1 cellular context compared by ENCODE assay signal in the genomic region with DNA sequence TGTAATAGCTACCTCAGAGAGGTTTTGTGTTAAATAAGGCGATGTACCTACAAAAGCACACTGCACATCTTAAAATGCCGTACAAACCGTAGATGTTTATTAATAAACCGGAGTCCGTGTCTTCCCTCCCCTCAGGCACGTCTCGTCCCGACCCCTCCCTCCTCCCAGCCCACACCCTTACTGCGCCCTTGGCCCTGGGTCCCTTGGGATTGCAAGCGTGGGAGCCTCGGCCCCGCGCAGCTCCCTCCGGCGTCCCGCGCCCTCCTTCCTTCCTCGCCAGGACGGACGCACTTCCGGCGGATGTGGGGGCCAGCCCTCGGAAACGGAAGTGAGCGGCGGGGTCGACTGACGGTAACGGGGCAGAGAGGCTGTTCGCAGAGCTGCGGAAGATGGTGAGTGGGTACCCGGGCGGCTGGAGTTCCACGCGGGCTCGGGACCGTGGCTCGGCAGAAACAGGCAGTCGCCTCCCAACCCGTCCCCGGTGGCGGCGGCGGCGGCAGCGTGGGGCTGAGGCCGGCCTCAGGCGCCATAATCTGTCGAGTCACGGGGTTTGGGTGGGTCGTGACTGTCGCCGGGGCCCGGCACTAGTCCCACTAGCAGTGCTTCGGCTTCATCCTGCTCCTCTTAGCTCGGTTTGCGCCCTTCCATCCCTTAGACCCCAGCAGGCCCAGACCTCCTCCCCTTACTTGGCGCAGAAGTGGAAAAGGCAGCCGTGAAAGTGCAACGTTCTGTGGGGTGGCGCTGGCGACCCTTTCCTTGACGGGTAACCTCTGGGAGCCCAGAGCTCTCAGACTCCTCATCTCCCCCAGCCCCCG.
TF ChIP-seq lines count a peak whose summit lies in the region.

Gene POMP, plus strand, starts transcription at position 335 of the 815 bp plus-strand sequence. Its CDS starts 55 bp downstream, at position 390.

TF ChIP-seq in K562, 482 proteins besides CTCF, POLR2A, EP300 and RAD21 (continued from another document and continues in another):
- TF ChIP-seq NKRF (IDR thresholded peaks at IDR 0.05; ENCODE audit: borderline replicate concordance) (peak; percentile 74; the same call in 1 of the 2 replicates), HDAC3 (IDR thresholded peaks at IDR 0.05; ENCODE audit: borderline replicate concordance, partially characterized antibody) (no peak), PHF8 (IDR thresholded peaks at IDR 0.05; ENCODE audit: borderline replicate concordance, low read length) (peak; percentile 90), BRCA1 (IDR thresholded peaks at IDR 0.05) (no peak), BRCA1 (CRISPR knock-in tag; IDR thresholded peaks at IDR 0.05) (no peak), PYGO2 (tag; IDR thresholded peaks at IDR 0.05) (no peak), SMARCA5 (IDR thresholded peaks at IDR 0.05) (no peak), BRF2 (IDR thresholded peaks at IDR 0.05; ENCODE audit: borderline replicate concordance, insufficient read depth, insufficient read length) (no peak), MYNN (IDR thresholded peaks at IDR 0.05) (no peak), MYNN (CRISPR knock-in tag; IDR thresholded peaks at IDR 0.05) (no peak), FOXP4 (CRISPR knock-in tag; IDR thresholded peaks at IDR 0.05; ENCODE audit: borderline replicate concordance) (0 out of 2 replicates have a peak, but pooled peaks have one; percentile 58), TAF7 (tag; IDR thresholded peaks at IDR 0.05) (peak; percentile 11; the same call in 1 of the 2 replicates), MED1 (CRISPR knock-in tag; IDR thresholded peaks at IDR 0.05; ENCODE audit: borderline replicate concordance) (no peak), BRF1 (IDR thresholded peaks at IDR 0.05; ENCODE audit: borderline replicate concordance, extremely low read depth, insufficient read length) (no peak), HNRNPUL1 (IDR thresholded peaks at IDR 0.05; ENCODE audit: low read length) (no peak), HMG20A (CRISPR knock-in tag; conservative IDR thresholded peaks at IDR 0.05) (no peak), ZFP30 (CRISPR knock-in tag; IDR thresholded peaks at IDR 0.05; ENCODE audit: borderline replicate concordance) (no peak), ELF1 (tag; IDR thresholded peaks at IDR 0.05) (peak; percentile 39; the same call in 1 of the 2 replicates), ARID2 (IDR thresholded peaks at IDR 0.05) (no peak), ARID3B (CRISPR knock-in tag; IDR thresholded peaks at IDR 0.05; ENCODE audit: borderline replicate concordance) (no peak), FOXP1 (CRISPR knock-in tag; IDR thresholded peaks at IDR 0.05) (no peak), ETV5 (CRISPR knock-in tag; IDR thresholded peaks at IDR 0.05; ENCODE audit: low read depth) (peak; percentile 97), BRD9 (IDR thresholded peaks at IDR 0.05; ENCODE audit: low read depth, partially characterized antibody) (no peak), HOXB6 (CRISPR knock-in tag; IDR thresholded peaks at IDR 0.05; ENCODE audit: borderline replicate concordance) (no peak), ZNF511 (CRISPR knock-in tag; IDR thresholded peaks at IDR 0.05) (no peak), SRSF1 (IDR thresholded peaks at IDR 0.05; ENCODE audit: low read depth, low read length) (no peak), CXXC5 (CRISPR knock-in tag; IDR thresholded peaks at IDR 0.05) (peak; percentile 82), HES1 (IDR thresholded peaks at IDR 0.05; ENCODE audit: low read depth) (no peak), ZNF239 (CRISPR knock-in tag; IDR thresholded peaks at IDR 0.05) (no peak), ZBTB17 (CRISPR knock-in tag; IDR thresholded peaks at IDR 0.05) (peak; percentile 21; the same call in 1 of the 2 replicates), OTX1 (CRISPR knock-in tag; IDR thresholded peaks at IDR 0.05) (no peak), MBD2 (IDR thresholded peaks at IDR 0.05; ENCODE audit: borderline replicate concordance, low read depth) (peak; percentile 64; the same call in 1 of the 2 replicates), ZNF184 (CRISPR knock-in tag; IDR thresholded peaks at IDR 0.05) (no peak), MIER1 (IDR thresholded peaks at IDR 0.05; ENCODE audit: low read depth) (no peak)
- TF ChIP-seq, protein P1, sequence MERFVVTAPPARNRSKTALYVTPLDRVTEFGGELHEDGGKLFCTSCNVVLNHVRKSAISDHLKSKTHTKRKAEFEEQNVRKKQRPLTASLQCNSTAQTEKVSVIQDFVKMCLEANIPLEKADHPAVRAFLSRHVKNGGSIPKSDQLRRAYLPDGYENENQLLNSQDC (CRISPR knock-in tag; IDR thresholded peaks at IDR 0.05): no peak
- TF ChIP-seq, protein P2, sequence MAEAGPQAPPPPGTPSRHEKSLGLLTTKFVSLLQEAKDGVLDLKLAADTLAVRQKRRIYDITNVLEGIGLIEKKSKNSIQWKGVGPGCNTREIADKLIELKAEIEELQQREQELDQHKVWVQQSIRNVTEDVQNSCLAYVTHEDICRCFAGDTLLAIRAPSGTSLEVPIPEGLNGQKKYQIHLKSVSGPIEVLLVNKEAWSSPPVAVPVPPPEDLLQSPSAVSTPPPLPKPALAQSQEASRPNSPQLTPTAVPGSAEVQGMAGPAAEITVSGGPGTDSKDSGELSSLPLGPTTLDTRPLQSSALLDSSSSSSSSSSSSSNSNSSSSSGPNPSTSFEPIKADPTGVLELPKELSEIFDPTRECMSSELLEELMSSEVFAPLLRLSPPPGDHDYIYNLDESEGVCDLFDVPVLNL (CRISPR knock-in tag; IDR thresholded peaks at IDR 0.05; ENCODE audit: low read depth): no peak
- TF ChIP-seq, protein P3, sequence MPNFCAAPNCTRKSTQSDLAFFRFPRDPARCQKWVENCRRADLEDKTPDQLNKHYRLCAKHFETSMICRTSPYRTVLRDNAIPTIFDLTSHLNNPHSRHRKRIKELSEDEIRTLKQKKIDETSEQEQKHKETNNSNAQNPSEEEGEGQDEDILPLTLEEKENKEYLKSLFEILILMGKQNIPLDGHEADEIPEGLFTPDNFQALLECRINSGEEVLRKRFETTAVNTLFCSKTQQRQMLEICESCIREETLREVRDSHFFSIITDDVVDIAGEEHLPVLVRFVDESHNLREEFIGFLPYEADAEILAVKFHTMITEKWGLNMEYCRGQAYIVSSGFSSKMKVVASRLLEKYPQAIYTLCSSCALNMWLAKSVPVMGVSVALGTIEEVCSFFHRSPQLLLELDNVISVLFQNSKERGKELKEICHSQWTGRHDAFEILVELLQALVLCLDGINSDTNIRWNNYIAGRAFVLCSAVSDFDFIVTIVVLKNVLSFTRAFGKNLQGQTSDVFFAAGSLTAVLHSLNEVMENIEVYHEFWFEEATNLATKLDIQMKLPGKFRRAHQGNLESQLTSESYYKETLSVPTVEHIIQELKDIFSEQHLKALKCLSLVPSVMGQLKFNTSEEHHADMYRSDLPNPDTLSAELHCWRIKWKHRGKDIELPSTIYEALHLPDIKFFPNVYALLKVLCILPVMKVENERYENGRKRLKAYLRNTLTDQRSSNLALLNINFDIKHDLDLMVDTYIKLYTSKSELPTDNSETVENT (CRISPR knock-in tag; IDR thresholded peaks at IDR 0.05): peak; percentile 52
- TF ChIP-seq, protein P4, sequence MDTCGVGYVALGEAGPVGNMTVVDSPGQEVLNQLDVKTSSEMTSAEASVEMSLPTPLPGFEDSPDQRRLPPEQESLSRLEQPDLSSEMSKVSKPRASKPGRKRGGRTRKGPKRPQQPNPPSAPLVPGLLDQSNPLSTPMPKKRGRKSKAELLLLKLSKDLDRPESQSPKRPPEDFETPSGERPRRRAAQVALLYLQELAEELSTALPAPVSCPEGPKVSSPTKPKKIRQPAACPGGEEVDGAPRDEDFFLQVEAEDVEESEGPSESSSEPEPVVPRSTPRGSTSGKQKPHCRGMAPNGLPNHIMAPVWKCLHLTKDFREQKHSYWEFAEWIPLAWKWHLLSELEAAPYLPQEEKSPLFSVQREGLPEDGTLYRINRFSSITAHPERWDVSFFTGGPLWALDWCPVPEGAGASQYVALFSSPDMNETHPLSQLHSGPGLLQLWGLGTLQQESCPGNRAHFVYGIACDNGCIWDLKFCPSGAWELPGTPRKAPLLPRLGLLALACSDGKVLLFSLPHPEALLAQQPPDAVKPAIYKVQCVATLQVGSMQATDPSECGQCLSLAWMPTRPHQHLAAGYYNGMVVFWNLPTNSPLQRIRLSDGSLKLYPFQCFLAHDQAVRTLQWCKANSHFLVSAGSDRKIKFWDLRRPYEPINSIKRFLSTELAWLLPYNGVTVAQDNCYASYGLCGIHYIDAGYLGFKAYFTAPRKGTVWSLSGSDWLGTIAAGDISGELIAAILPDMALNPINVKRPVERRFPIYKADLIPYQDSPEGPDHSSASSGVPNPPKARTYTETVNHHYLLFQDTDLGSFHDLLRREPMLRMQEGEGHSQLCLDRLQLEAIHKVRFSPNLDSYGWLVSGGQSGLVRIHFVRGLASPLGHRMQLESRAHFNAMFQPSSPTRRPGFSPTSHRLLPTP (IDR thresholded peaks at IDR 0.05; ENCODE audit: borderline replicate concordance, extremely low read depth, insufficient read length): no peak
- TF ChIP-seq, protein P5, sequence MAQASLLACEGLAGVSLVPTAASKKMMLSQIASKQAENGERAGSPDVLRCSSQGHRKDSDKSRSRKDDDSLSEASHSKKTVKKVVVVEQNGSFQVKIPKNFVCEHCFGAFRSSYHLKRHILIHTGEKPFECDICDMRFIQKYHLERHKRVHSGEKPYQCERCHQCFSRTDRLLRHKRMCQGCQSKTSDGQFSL (CRISPR knock-in tag; IDR thresholded peaks at IDR 0.05): no peak
- TF ChIP-seq, protein P5 (tag; IDR thresholded peaks at IDR 0.05): no peak
- TF ChIP-seq, protein P6, sequence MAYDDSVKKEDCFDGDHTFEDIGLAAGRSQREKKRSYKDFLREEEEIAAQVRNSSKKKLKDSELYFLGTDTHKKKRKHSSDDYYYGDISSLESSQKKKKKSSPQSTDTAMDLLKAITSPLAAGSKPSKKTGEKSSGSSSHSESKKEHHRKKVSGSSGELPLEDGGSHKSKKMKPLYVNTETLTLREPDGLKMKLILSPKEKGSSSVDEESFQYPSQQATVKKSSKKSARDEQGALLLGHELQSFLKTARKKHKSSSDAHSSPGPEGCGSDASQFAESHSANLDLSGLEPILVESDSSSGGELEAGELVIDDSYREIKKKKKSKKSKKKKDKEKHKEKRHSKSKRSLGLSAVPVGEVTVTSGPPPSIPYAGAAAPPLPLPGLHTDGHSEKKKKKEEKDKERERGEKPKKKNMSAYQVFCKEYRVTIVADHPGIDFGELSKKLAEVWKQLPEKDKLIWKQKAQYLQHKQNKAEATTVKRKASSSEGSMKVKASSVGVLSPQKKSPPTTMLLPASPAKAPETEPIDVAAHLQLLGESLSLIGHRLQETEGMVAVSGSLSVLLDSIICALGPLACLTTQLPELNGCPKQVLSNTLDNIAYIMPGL (CRISPR knock-in tag; IDR thresholded peaks at IDR 0.05): 0 out of 2 replicates have a peak, but pooled peaks have one; percentile 49
